ENCODE assay signal across 8 cellular contexts in genomic region chr11:32385998-32386397, GRCh38. TPM values are rescaled to one million over a fixed set of nuclear protein-coding genes. Genes with fewer than 3 reads are reported as not detected.
DNase-seq lines count a peak whose midpoint lies in the region; ATAC-seq lines count a peak whose summit lies in the region.

No MANE protein-coding gene starts in this region.

- no peak for ATAC-seq in HG03521 (IDR thresholded peaks at IDR 0.05; ENCODE audit: unreplicated experiment)
- no peak for ATAC-seq in activated T-cell treated with anti-CD3 and anti-CD28 coated beads, Interleukin-2, amount 50 U/mL, for 72 hours (replicated peaks in 1 of 2)

- no peaks in the 10 kb centered on the region for H3K27me3 ChIP-seq in H7 (ENCODE audit: control insufficient read depth, insufficient read depth, low read length)

- H3K27ac Mint-ChIP-seq in activated T-cell treated with anti-CD3 and anti-CD28 coated beads, Interleukin-2, amount 50 U/mL, for 72 hours = no peak overlapping the region
- H3K27ac Mint-ChIP-seq in activated naive CD4-positive, alpha-beta T cell treated with anti-CD3 and anti-CD28 coated beads, Interleukin-2, amount 10 ng/mL, durations not matched to agents 7 days and 5 days = no peak overlapping the region

- peaks cover 26% of the 10 kb centered on the region for H3K27me3 Mint-ChIP-seq in activated T-cell treated with anti-CD3 and anti-CD28 coated beads, Interleukin-2, amount 50 U/mL, for 72 hours (ENCODE audit: low read depth)
- H3K27me3 Mint-ChIP-seq in activated naive CD4-positive, alpha-beta T cell treated with anti-CD3 and anti-CD28 coated beads, Interleukin-2, amount 10 ng/mL, durations not matched to agents 7 days and 5 days = peaks cover 26% of the 10 kb centered on the region

- DNase-seq in AG08395 (ENCODE audit: low spot score) (peak; percentile 63), H7 (peak; percentile 68), SK-N-DZ (ENCODE audit: low spot score) (peak; percentile 56), iPS DF 4.7 (ENCODE audit: extremely low read depth, low spot score) (peak; percentile 44), NCI-H1417 treated with DMSO at 0.1 percent for 48 hours (lab: John Stamatoyannopoulos, UW) (no peak)
- DNase-seq in activated T-cell treated with anti-CD3 and anti-CD28 coated beads, Interleukin-2, amount 50 U/mL, for 72 hours = no peak
- no peak for DNase-seq in activated naive CD4-positive, alpha-beta T cell treated with anti-CD3 and anti-CD28 coated beads, Interleukin-2, amount 10 ng/mL, durations not matched to agents 7 days and 5 days

- H3K4me3 ChIP-seq in H7 (ENCODE audit: insufficient read depth, low read depth, low read length) = no peak overlapping the region

- H3K9me3 Mint-ChIP-seq in activated T-cell treated with anti-CD3 and anti-CD28 coated beads, Interleukin-2, amount 50 U/mL, for 72 hours = no peaks in the 10 kb centered on the region
- H3K9me3 Mint-ChIP-seq in activated naive CD4-positive, alpha-beta T cell treated with anti-CD3 and anti-CD28 coated beads, Interleukin-2, amount 10 ng/mL, durations not matched to agents 7 days and 5 days = no peaks in the 10 kb centered on the region

- H3K4me3 Mint-ChIP-seq in activated T-cell treated with anti-CD3 and anti-CD28 coated beads, Interleukin-2, amount 50 U/mL, for 72 hours = no peak overlapping the region
- H3K4me3 Mint-ChIP-seq in activated naive CD4-positive, alpha-beta T cell treated with anti-CD3 and anti-CD28 coated beads, Interleukin-2, amount 10 ng/mL, durations not matched to agents 7 days and 5 days = no peak overlapping the region

- no peaks in the 10 kb centered on the region for H3K36me3 ChIP-seq in H7 (replicated peaks; ENCODE audit: control insufficient read depth, insufficient read depth, low read length)

- no peaks in the 10 kb centered on the region for H3K36me3 Mint-ChIP-seq in activated T-cell treated with anti-CD3 and anti-CD28 coated beads, Interleukin-2, amount 50 U/mL, for 72 hours (ENCODE audit: insufficient read depth in 2 of 2)
- H3K36me3 Mint-ChIP-seq in activated naive CD4-positive, alpha-beta T cell treated with anti-CD3 and anti-CD28 coated beads, Interleukin-2, amount 10 ng/mL, durations not matched to agents 7 days and 5 days = no peaks in the 10 kb centered on the region

- H3K4me1 Mint-ChIP-seq in activated T-cell treated with anti-CD3 and anti-CD28 coated beads, Interleukin-2, amount 50 U/mL, for 72 hours (ENCODE audit: low read depth) = no peaks in the 10 kb centered on the region
- no peaks in the 10 kb centered on the region for H3K4me1 Mint-ChIP-seq in activated naive CD4-positive, alpha-beta T cell treated with anti-CD3 and anti-CD28 coated beads, Interleukin-2, amount 10 ng/mL, durations not matched to agents 7 days and 5 days

- CTCF ChIA-PET in activated naive CD4-positive, alpha-beta T cell treated with anti-CD3 and anti-CD28 coated beads, Interleukin-2, amount 10 ng/mL, durations not matched to agents 7 days and 5 days (lab: Charles Lee) = interaction anchor here (0.9 kb wide), 1 partner anchor 410 kb away, joined by 3 read pairs; no protein-coding TSS in a partner anchor

RNA-seq across cellular contexts. Expression of gene WT1, which starts 49.3 kb away (rescaled TPM):
- 0.10 TPM in 1 of 2 replicates, not detected in the other for total RNA-seq in H7 (2014; rRNA removed; shearing (Covaris generic))
- not detected in 2 replicates for polyA plus RNA-seq in SK-N-DZ (2014; cell fraction: cytosol; rRNA removed)
- polyA plus RNA-seq in SK-N-DZ (2014; cell fraction: nucleus; rRNA removed) = not detected in 2 replicates
- not detected for total RNA-seq in activated T-cell treated with anti-CD3 and anti-CD28 coated beads, Interleukin-2, amount 50 U/mL, for 72 hours

Comparison
In these comparisons a context has a peak if more than half of its experiments do, and no peak if none do; other contexts are left out.
1. DNase-seq: peak in AG08395 (single experiment), H7 (single experiment), SK-N-DZ (single experiment) and iPS DF 4.7 (single experiment); none in activated T-cell treated with anti-CD3 and anti-CD28 coated beads, Interleukin-2, amount 50 U/mL, for 72 hours (0 of 2), NCI-H1417 treated with DMSO at 0.1 percent for 48 hours (single experiment) and activated naive CD4-positive, alpha-beta T cell treated with anti-CD3 and anti-CD28 coated beads, Interleukin-2, amount 10 ng/mL, durations not matched to agents 7 days and 5 days (single experiment).